Comparison of ENCODE assay signal across 35 cellular contexts in the genomic region with DNA sequence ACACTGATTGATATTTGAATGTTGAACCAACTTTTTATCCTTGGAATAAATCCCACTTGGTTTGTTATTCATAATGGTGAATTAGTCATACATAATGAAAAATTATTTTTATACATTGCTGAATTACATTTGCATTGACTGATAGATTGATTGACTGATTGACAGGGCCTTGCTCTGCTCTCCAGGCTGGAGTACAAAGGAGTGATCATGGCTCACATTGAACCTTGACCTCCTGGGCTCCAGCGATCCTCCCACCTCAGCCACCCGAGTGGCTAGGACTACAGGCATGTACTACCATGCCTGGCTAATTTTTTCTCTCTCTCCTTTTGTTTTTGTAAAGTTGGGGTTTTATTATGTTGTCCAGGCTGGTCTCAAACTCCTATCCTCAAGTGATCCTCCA.
"Had no signal": no experiment of that assay in that cellular context is flagged by ENCODE, and none has a peak within 500 bp of the region (broad histone marks: within the 10 kb centered on the region; RNA-seq: fewer than 3 reads in every experiment).

No MANE protein-coding gene starts in this region.

- H3K27me3 ChIP-seq: MG63 had no signal

- DNase-seq: Karpas-422, Kasumi-1, MG63, MM.1S, MV-4-11, NCI-H1048, NCI-H1092, NCI-H1092 treated with DMSO at 0.1 percent for 48 hours, NCI-H1105, NCI-H1105 treated with DMSO at 0.1 percent for 48 hours, NCI-H1417, NCI-H1417 treated with DMSO at 0.1 percent for 48 hours, NCI-H1436, NCI-H1436 treated with DMSO at 0.1 percent for 48 hours, NCI-H146, NCI-H1694, NCI-H1694 treated with DMSO at 0.1 percent for 48 hours, NCI-H187, NCI-H187 treated with DMSO at 0.1 percent for 48 hours, NCI-H1930, NCI-H2029, NCI-H2029 treated with DMSO at 0.1 percent for 48 hours, NCI-H2081, NCI-H2081 treated with DMSO at 0.1 percent for 48 hours, NCI-H2107, NCI-H2171, NCI-H2171 treated with DMSO at 0.1 percent for 48 hours, NCI-H2227 treated with DMSO at 0.1 percent for 48 hours, NCI-H226, NCI-H345, NCI-H446, NCI-H446 treated with DMSO at 0.1 percent for 48 hours, NCI-H510A, NCI-H510A treated with DMSO at 0.1 percent for 48 hours had no signal

- H3K9ac ChIP-seq: KMS-11 had no signal

- H3K4me3 ChIP-seq: MG63 had no signal

- H3K9me3 ChIP-seq: MG63 had no signal

- H3K4me2 ChIP-seq: KMS-11 had no signal

- H3K27ac ChIP-seq: KMS-11 had no signal

- H3K36me3 ChIP-seq: MG63 had no signal
